Comparison of ENCODE assay signal across 10 cellular contexts in genomic region chr9:113519401-113520108, GRCh38. TPM values are rescaled to one million over a fixed set of nuclear protein-coding genes. Genes with fewer than 3 reads are reported as not detected.
A peak's percentile ranks its signal among the peaks of the same experiment; 100 is the strongest.
DNase-seq lines count a peak whose midpoint lies in the region; ATAC-seq, FAIRE-seq and TF ChIP-seq lines count a peak whose summit lies in the region.
"Had no signal": no experiment of that assay in that cellular context is flagged by ENCODE, and none has a peak within 500 bp of the region (broad histone marks: within the 10 kb centered on the region; RNA-seq: fewer than 3 reads in every experiment).

No MANE protein-coding gene starts in this region.

- H3K9ac ChIP-seq in HepG2 (ENCODE audit: insufficient read depth, low read depth, low read length) (no peak overlapping the region), H9 (ENCODE audit: extremely low read depth, insufficient read length, low read length) (no peak overlapping the region)

- no peak overlapping the region for H4K91ac ChIP-seq in H9 (ENCODE audit: insufficient read length, low read depth, low read length)

- H2BK120ac ChIP-seq in H9 (ENCODE audit: low read depth, low read length, poor library complexity, severe bottlenecking), result no peak overlapping the region

- no peak overlapping the region for H3K4me3 Mint-ChIP-seq in H9

- ATAC-seq in body of pancreas (peak; percentile 59), HepG2 (peak; percentile 77), HG03175 (IDR thresholded peaks at IDR 0.05; ENCODE audit: unreplicated experiment) (no peak), GM21423 (IDR thresholded peaks at IDR 0.05; ENCODE audit: unreplicated experiment) (no peak)
- ATAC-seq: Panc1 had no signal

- H2BK15ac ChIP-seq in H9 (ENCODE audit: low read depth, low read length), result no peak overlapping the region

- no peak overlapping the region for H2BK20ac ChIP-seq in H9 (ENCODE audit: low read depth, low read length, poor library complexity, severe bottlenecking)

- peak in 1 of 2 experiments; percentile 27; a peak in 1 of 4 replicates for TF ChIP-seq EP300 in HepG2 (IDR thresholded peaks at IDR 0.05; ENCODE audit: low read depth in 2 of 2, low read length in 2 of 2)
- TF ChIP-seq EP300 in HepG2 (CRISPR knock-in tag; IDR thresholded peaks at IDR 0.05; ENCODE audit: borderline replicate concordance), result no peak

- no peak for TF ChIP-seq CTCF in body of pancreas (IDR thresholded peaks at IDR 0.05)
- no peak for TF ChIP-seq CTCF in HepG2 (CRISPR knock-in tag; IDR thresholded peaks at IDR 0.05)
- TF ChIP-seq CTCF in H9 (conservative IDR thresholded peaks at IDR 0.05), result no peak

- no TSS peak for BruUV-seq in HepG2 (replicated peaks; lab: Mats Ljungman, UMichigan)

- in situ Hi-C loops in HepG2 (cut with HindIII; ENCODE audit: extremely low pct_ligation_motif_present, low pct_unique_long_range_greater_than_20kb), result no loop called here

- no peak overlapping the region for H2AK5ac ChIP-seq in H9 (ENCODE audit: insufficient read length, low read length)

- H3K18ac ChIP-seq in H9 (ENCODE audit: insufficient read length, low read depth, low read length), result no peak overlapping the region

- no peaks in the 10 kb centered on the region for H3K36me3 ChIP-seq in body of pancreas (replicated peaks in 1 of 2; ENCODE audit: insufficient read depth in 1 of 2, low read depth in 2 of 2)
- peaks cover 34 to 90% of the 10 kb centered on the region in 2 experiments for H3K36me3 ChIP-seq in HepG2 (replicated peaks in 1 of 2; ENCODE audit: control insufficient read depth in 1 of 2, insufficient read depth in 2 of 2, low read length in 2 of 2)

- no peak for TF ChIP-seq POLR2A in H54 (IDR thresholded peaks at IDR 0.05; ENCODE audit: low read depth, low read length)
- TF ChIP-seq POLR2A in body of pancreas (IDR thresholded peaks at IDR 0.05), result no peak
- no peak for TF ChIP-seq POLR2A in HepG2 (IDR thresholded peaks at IDR 0.05; ENCODE audit: insufficient read depth in 1 of 2, low read depth in 2 of 2, low read length in 2 of 2)

- CTCF ChIA-PET in HepG2 (lab: Yijun Ruan, JAX; ENCODE audit: low intra/inter-chr PET ratio, low total read pairs), result no interaction called here

- H4K20me1 ChIP-seq in HepG2 (ENCODE audit: insufficient read depth, low read length) (no peaks in the 10 kb centered on the region; the same call in 1 of the 2 replicates), H9 (ENCODE audit: control insufficient read depth, insufficient read depth, insufficient read length) (no peaks in the 10 kb centered on the region)

- H3K4me2 ChIP-seq in HepG2 (ENCODE audit: low read depth, low read length) (0 out of 2 replicates have a peak overlapping the region, but pooled peaks have one; percentile 18), H9 (ENCODE audit: insufficient read depth, insufficient read length, low read length) (no peak overlapping the region)

- no peak overlapping the region for H3T11ph ChIP-seq in H9 (ENCODE audit: low read length)

- no peak overlapping the region for H2AFZ ChIP-seq in HepG2 (ENCODE audit: low read length)
- no peak overlapping the region for H2AFZ ChIP-seq in H9 (ENCODE audit: low read length)

- no peak overlapping the region for H2BK12ac ChIP-seq in H9 (ENCODE audit: insufficient read length, low read depth, low read length)

- no peaks in the 10 kb centered on the region for H3K27me3 ChIP-seq in body of pancreas
- H3K27me3 ChIP-seq in HepG2 (ENCODE audit: control insufficient read depth in 1 of 2, insufficient read depth in 2 of 2, low read length in 2 of 2), result no peaks in the 10 kb centered on the region
- no peaks in the 10 kb centered on the region for H3K27me3 ChIP-seq in H9 (ENCODE audit: insufficient read depth, low read length)

- WGBS in body of pancreas, 2 donors, result 60 to 67% methylated on average over 3 of the region's 3 CpGs
- WGBS in HepG2 (ENCODE audit: low lambda C conversion rate), result 74% methylated on average over 3 of the region's 3 CpGs
- WGBS in H9 (ENCODE audit: extremely low coverage, insufficient read length, low lambda C conversion rate), result no CpG with 5 or more reads among the region's 3 CpGs

- H3K56ac ChIP-seq in H9 (ENCODE audit: insufficient read length, low read depth, low read length), result no peak overlapping the region

- no peak overlapping the region for H3K4ac ChIP-seq in H9 (ENCODE audit: low read depth, low read length)

- H3K23ac ChIP-seq in H9 (ENCODE audit: insufficient read length, low read depth, low read length), result no peak overlapping the region

- no peak overlapping the region for H4K5ac ChIP-seq in H9 (ENCODE audit: insufficient read length, low read depth, low read length)

- TF ChIP-seq RAD21 in HepG2 (CRISPR knock-in tag; IDR thresholded peaks at IDR 0.05), result no peak

- no peak overlapping the region for H3K4me3 ChIP-seq in body of pancreas
- H3K4me3 ChIP-seq in HepG2 (replicated peaks in 1 of 3; ENCODE audit: insufficient read depth in 1 of 3, low read depth in 2 of 3, low read length in 3 of 3), result no peak overlapping the region

- no peak overlapping the region for H4K8ac ChIP-seq in H9 (replicated peaks; ENCODE audit: insufficient read length, low read depth, low read length)

- H3K4me1 ChIP-seq in body of pancreas (peaks cover 20% of the 10 kb centered on the region), HepG2 (ENCODE audit: insufficient read depth, low read length) (peaks cover 26% of the 10 kb centered on the region), H9 (ENCODE audit: insufficient read depth, low read length) (no peaks in the 10 kb centered on the region)

- no peaks in the 10 kb centered on the region for H3K79me1 ChIP-seq in H9 (ENCODE audit: insufficient read depth, low read depth, low read length, poor library complexity, severe bottlenecking)

- DNase-seq in AG08395 (ENCODE audit: low spot score) (peak; percentile 28), H54 (ENCODE audit: insufficient read length, low spot score) (no peak), body of pancreas (peak in 3 of 4 donors; percentile 29 to 63 (median 42)), HepG2 (ENCODE audit: low spot score) (peak; percentile 33), H9 (no peak), dedifferentiated amniotic fluid mesenchymal stem cell (ENCODE audit: extremely low spot score) (no peak)
- DNase-seq: Kasumi-1 had no signal

- H3K27me3 Mint-ChIP-seq in H9 (ENCODE audit: low read depth), result no peaks in the 10 kb centered on the region

- H3K9me3 ChIP-seq in body of pancreas, result no peaks in the 10 kb centered on the region
- no peaks in the 10 kb centered on the region for H3K9me3 ChIP-seq in HepG2 (ENCODE audit: low read length)
- no peaks in the 10 kb centered on the region for H3K9me3 ChIP-seq in H9 (ENCODE audit: control insufficient read depth, low read depth, low read length)

- POLR2A ChIA-PET in HepG2 (lab: Yijun Ruan, JAX), result no interaction called here

- intact Hi-C loops in body of pancreas (cut with DNase I), result no loop called here
- intact Hi-C loops in HepG2 (cut with micrococcal nuclease; ENCODE audit: unreplicated experiment), result no loop called here

- no peaks in the 10 kb centered on the region for H3K9me3 Mint-ChIP-seq in H9

- FAIRE-seq in H54 (lab: Jason Lieb, UNC) (peak; percentile 85), HepG2 (lab: Jason Lieb, UNC) (peak; percentile 47)

- no peak overlapping the region for H3K27ac Mint-ChIP-seq in H9

- H3K79me2 ChIP-seq in HepG2 (ENCODE audit: insufficient read depth, low read length), result no peaks in the 10 kb centered on the region
- no peaks in the 10 kb centered on the region for H3K79me2 ChIP-seq in H9 (ENCODE audit: insufficient read depth, low read length)

- H3K23me2 ChIP-seq in H9 (ENCODE audit: insufficient read length, low read depth, low read length, poor library complexity, severe bottlenecking), result no peaks in the 10 kb centered on the region

- peaks cover 0 to 24% (median under 1%) of the 10 kb centered on the region in 3 experiments; a peak in 2 of 7 replicates for H3K36me3 Mint-ChIP-seq in H9 (ENCODE audit: insufficient read depth in 1 of 3, low read depth in 3 of 3)

- no peak overlapping the region for H3K14ac ChIP-seq in H9 (ENCODE audit: insufficient read depth, low read length)

- no peak overlapping the region for H2BK5ac ChIP-seq in H9 (ENCODE audit: insufficient read length, low read length)

- H3K27ac ChIP-seq in body of pancreas (peak overlapping the region; percentile 55 to 90 (median 76)), HepG2 (ENCODE audit: extremely low read length, insufficient read depth, low read length) (no peak overlapping the region), H9 (ENCODE audit: insufficient read length, low read depth, low read length) (no peak overlapping the region)

- peaks cover 0 to 4% of the 10 kb centered on the region in 2 experiments; a peak in 1 of 4 replicates for H3K4me1 Mint-ChIP-seq in H9

RNA-seq across cellular contexts. Expression of gene RGS3, which starts 56.0 kb away (rescaled TPM):
- total RNA-seq in body of pancreas (10 to 100 TPM; 25.7 to 96.9 TPM), HepG2 (2016; rRNA removed; fragmentation: Illumina TruSeq; extraction: Trizol) (26.7 and 28.8 TPM in 2 replicates), H9 (2021) (12.1 and 13.9 TPM in 2 replicates)
- total RNA-seq in HepG2 (2016; cell fraction: cytosol; rRNA removed; fragmentation: Illumina TruSeq; extraction: Trizol; ENCODE audit: low read depth), result 6.9 and 7.7 TPM in 2 replicates
- total RNA-seq in HepG2 (2016; cell fraction: insoluble cytoplasmic fraction; rRNA removed; fragmentation: Illumina TruSeq; extraction: Trizol), result 21.4 and 28.5 TPM in 2 replicates
- total RNA-seq in HepG2 (2016; cell fraction: membrane; rRNA removed; fragmentation: Illumina TruSeq; extraction: Trizol), result 9.6 and 10.3 TPM in 2 replicates
- total RNA-seq in HepG2 (2016; cell fraction: nucleus; rRNA removed; fragmentation: Illumina TruSeq; extraction: Trizol), result 30.1 and 33.4 TPM in 2 replicates
- 17.1 and 18.9 TPM in 2 replicates for polyA plus RNA-seq in HepG2 (2011; rRNA removed)
- polyA plus RNA-seq in HepG2 (2011; cell fraction: cytosol; rRNA removed), result 12.7 and 14.2 TPM in 2 replicates
- 36.7 and 52.3 TPM in 2 replicates for polyA plus RNA-seq in HepG2 (2011; cell fraction: nucleus; rRNA removed)
- polyA plus RNA-seq in HepG2 (2012), result 8.7 and 10.8 TPM in 2 replicates
- polyA plus RNA-seq in HepG2 (2016; cell fraction: cytosol; fragmentation: Illumina TruSeq; extraction: Trizol; ENCODE audit: low read depth), result 1.8 and 2.0 TPM in 2 replicates
- 13.4 and 19.3 TPM in 2 replicates for polyA plus RNA-seq in HepG2 (2016; cell fraction: insoluble cytoplasmic fraction; fragmentation: Illumina TruSeq; extraction: Trizol; ENCODE audit: low read depth)
- 4.1 and 4.3 TPM in 2 replicates for polyA plus RNA-seq in HepG2 (2016; cell fraction: membrane; fragmentation: Illumina TruSeq; extraction: Trizol; ENCODE audit: low read depth)
- 30.0 and 36.0 TPM in 2 replicates for polyA plus RNA-seq in HepG2 (2016; cell fraction: nucleus; fragmentation: Illumina TruSeq; extraction: Trizol; ENCODE audit: insufficient read depth, low read depth)
- polyA minus RNA-seq in HepG2 (2011; rRNA and poly(A)+ RNA removed; ENCODE audit: low replicate concordance), result 41.8 and 53.6 TPM in 2 replicates
- 12.6 and 16.2 TPM in 2 replicates for polyA minus RNA-seq in HepG2 (2011; cell fraction: cytosol; rRNA and poly(A)+ RNA removed)
- polyA minus RNA-seq in HepG2 (2011; cell fraction: nucleus; rRNA and poly(A)+ RNA removed), result 38.4 and 42.1 TPM in 2 replicates

Comparison
In these comparisons a context has a peak if more than half of its experiments do, and no peak if none do; other contexts are left out.
1. DNase-seq: peak in AG08395 (single experiment), body of pancreas (3 of 4) and HepG2 (single experiment); none in H54 (single experiment), H9 (single experiment) and dedifferentiated amniotic fluid mesenchymal stem cell (single experiment).
2. ATAC-seq: peak in body of pancreas (single experiment) and HepG2 (single experiment); none in HG03175 (single experiment) and GM21423 (single experiment).
3. H3K27ac ChIP-seq: peak in body of pancreas (4 of 4); none in HepG2 (single experiment) and H9 (single experiment).